18 cellular contexts compared by ENCODE assay signal in genomic region chr5:15837584-15838289, GRCh38.
DNase-seq lines count a peak whose midpoint lies in the region; ATAC-seq and TF ChIP-seq lines count a peak whose summit lies in the region.
"Had no signal": no experiment of that assay in that cellular context is flagged by ENCODE, and none has a peak within 500 bp of the region (broad histone marks: within the 10 kb centered on the region; RNA-seq: fewer than 3 reads in every experiment).

No MANE protein-coding gene starts in this region.

- H4K20me1 ChIP-seq in smooth muscle cell (ENCODE audit: low read depth) = peaks cover 34% of the 10 kb centered on the region

- H3K4me1 ChIP-seq in right atrium auricular region (peaks cover 0 to 27% of the 10 kb centered on the region in 2 donors), smooth muscle cell (ENCODE audit: low read depth) (peaks cover 5% of the 10 kb centered on the region)

- no peaks in the 10 kb centered on the region for H3K36me3 ChIP-seq in right atrium auricular region
- H3K36me3 ChIP-seq in smooth muscle cell (ENCODE audit: low read depth) = no peaks in the 10 kb centered on the region

- DNase-seq in Right ventricle myocardium inferior (ENCODE audit: missing footprints) = no peak
- DNase-seq in right atrium auricular region (ENCODE audit: low spot score) = no peak
- DNase-seq in choroid plexus epithelial cell (ENCODE audit: low read depth) = peak; percentile 48
- DNase-seq in left cardiac atrium = no peak
- DNase-seq in smooth muscle cell (lab: John Stamatoyannopoulos, UW; ENCODE audit: unreplicated experiment) = no peak
- DNase-seq in NCI-H748 (lab: John Stamatoyannopoulos, UW; ENCODE audit: unreplicated experiment) = no peak
- no peak for DNase-seq in COLO668 (lab: John Stamatoyannopoulos, UW; ENCODE audit: unreplicated experiment)
- DNase-seq: 8988T; CD4-positive, alpha-beta memory T cell; DMS79; HCEC 1CT; NCI-H1417 treated with DMSO at 0.1 percent for 48 hours; NCI-H2029; NCI-H510A; NCI-H82; SHP77 had no signal

- intact Hi-C loops in Right ventricle myocardium inferior (cut with DNase I) = loop anchor here (10.0 kb wide), 2 partner anchors 157 to 307 kb away; no protein-coding TSS in a partner anchor
- intact Hi-C loops in left cardiac atrium (cut with DNase I) = loop anchor here in 1 of 2 donors (10.0 kb wide), 1 partner anchor 157 kb away; no protein-coding TSS in a partner anchor

- 28% methylated on average over 1 of the region's 1 CpG for WGBS in smooth muscle cell (ENCODE audit: low lambda C conversion rate)

- no peaks in the 10 kb centered on the region for H3F3A ChIP-seq in smooth muscle cell (ENCODE audit: low read depth)

- H3K27ac ChIP-seq in right atrium auricular region = peak overlapping the region in 1 of 2 donors; percentile 61
- no peak overlapping the region for H3K27ac ChIP-seq in smooth muscle cell (ENCODE audit: low read depth)

- no peaks in the 10 kb centered on the region for H3K27me3 ChIP-seq in right atrium auricular region
- H3K27me3 ChIP-seq in smooth muscle cell (ENCODE audit: low read depth) = no peaks in the 10 kb centered on the region

- H3K9ac ChIP-seq in smooth muscle cell (ENCODE audit: low read depth) = no peak overlapping the region

- H2AFZ ChIP-seq in smooth muscle cell (ENCODE audit: low read depth) = no peak overlapping the region

- H3K9me3 ChIP-seq in right atrium auricular region (peaks cover 3 to 4% of the 10 kb centered on the region in 2 donors), smooth muscle cell (replicated peaks; ENCODE audit: low read depth) (no peaks in the 10 kb centered on the region)

- H3K4me3 ChIP-seq in right atrium auricular region (no peak overlapping the region), choroid plexus epithelial cell (ENCODE audit: low read depth, low read length) (no peak overlapping the region), smooth muscle cell (no peak overlapping the region)

- no peak for TF ChIP-seq CTCF in right atrium auricular region (IDR thresholded peaks at IDR 0.05)
- no peak for TF ChIP-seq CTCF in choroid plexus epithelial cell (conservative IDR thresholded peaks at IDR 0.05; ENCODE audit: low read depth, low read length)
- no peak for TF ChIP-seq CTCF in smooth muscle cell (IDR thresholded peaks at IDR 0.05; ENCODE audit: borderline replicate concordance, insufficient read depth, poor library complexity, severe bottlenecking)

- peak overlapping the region; percentile 21 for H3K4me2 ChIP-seq in smooth muscle cell

- peaks cover 3% of the 10 kb centered on the region for H3K79me2 ChIP-seq in smooth muscle cell (ENCODE audit: low read depth)

- ATAC-seq in Right ventricle myocardium inferior = peak; percentile 58
- peak; percentile 41 to 73 for ATAC-seq in left cardiac atrium
- no peak for ATAC-seq in HG02852 (IDR thresholded peaks at IDR 0.05; ENCODE audit: unreplicated experiment)
- ATAC-seq: Panc1 had no signal
